ENCODE assay signal across 1 cellular context in the genomic region with DNA sequence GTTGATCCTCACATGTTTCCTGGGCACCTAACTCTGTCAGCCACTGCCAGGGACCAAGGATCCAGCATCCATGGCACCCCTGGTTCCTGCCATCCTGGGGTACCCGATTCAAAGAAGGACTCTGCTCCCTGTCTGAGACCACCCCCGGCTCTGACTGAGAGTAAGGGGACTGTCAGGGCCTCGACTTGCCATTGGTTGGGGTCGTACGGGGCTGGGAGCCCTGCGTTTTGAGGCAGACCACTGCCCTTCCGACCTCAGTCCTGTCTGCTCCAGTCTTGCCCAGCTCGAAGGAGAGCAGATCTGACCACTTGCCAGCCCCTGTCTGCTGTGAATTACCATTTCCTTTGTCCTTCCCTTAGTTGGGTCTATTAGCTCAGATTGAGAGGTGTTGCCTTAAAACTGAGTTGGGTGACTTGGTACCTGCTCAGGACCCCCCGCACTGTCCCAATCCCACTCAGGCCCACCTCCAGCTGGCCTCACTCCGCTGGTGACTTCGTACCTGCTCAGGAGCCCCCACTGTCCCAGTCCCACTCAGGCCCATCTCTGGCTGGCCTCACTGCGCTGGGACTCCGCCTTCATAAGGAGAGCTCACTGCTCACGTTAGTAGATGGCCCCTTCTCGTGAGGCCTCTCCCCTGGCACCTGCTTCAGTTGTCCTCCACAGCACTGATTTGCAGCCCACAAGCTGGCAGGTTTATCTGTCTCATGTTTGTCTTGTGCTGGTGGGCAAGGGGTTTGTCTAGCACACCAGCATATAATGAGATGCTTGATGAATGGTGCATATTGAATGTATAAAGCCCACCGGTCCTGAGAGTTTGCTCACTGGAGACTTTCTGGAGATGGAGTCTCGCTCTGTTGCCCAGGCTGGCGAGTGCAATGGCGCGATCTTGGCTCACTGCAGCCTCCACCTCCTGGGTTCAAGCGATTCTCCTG.
TF ChIP-seq lines count a peak whose summit lies in the region.

No MANE protein-coding gene starts in this region.

TF ChIP-seq in K562, 482 proteins besides CTCF, POLR2A, EP300 and RAD21:
- no peak for TF ChIP-seq E2F8 (IDR thresholded peaks at IDR 0.05; ENCODE audit: low read depth, partially characterized antibody)
- TF ChIP-seq POLR2AphosphoS5 (IDR thresholded peaks at IDR 0.05; ENCODE audit: control insufficient read depth, insufficient read depth, low read depth, low read length): peak; percentile 48; the same call in 1 of the 2 replicates
- peak; percentile 34; the same call in 1 of the 2 replicates for TF ChIP-seq SUPT5H (IDR thresholded peaks at IDR 0.05)
- TF ChIP-seq MYNN (IDR thresholded peaks at IDR 0.05): peak; percentile 70; the same call in 1 of the 2 replicates
- no peak for TF ChIP-seq MYNN (CRISPR knock-in tag; IDR thresholded peaks at IDR 0.05)
- TF ChIP-seq POLR2G (IDR thresholded peaks at IDR 0.05; ENCODE audit: low read depth, low read length): 0 out of 2 replicates have a peak, but pooled peaks have one; percentile 12
- TF ChIP-seq RBFOX2 (IDR thresholded peaks at IDR 0.05; ENCODE audit: low read depth, low read length): peak; percentile 43
- no peak for TF ChIP-seq SIN3B (IDR thresholded peaks at IDR 0.05; ENCODE audit: low read depth)
- TF ChIP-seq POLR2B (IDR thresholded peaks at IDR 0.05; ENCODE audit: low read depth, partially characterized antibody): peak; percentile 49
- TF ChIP-seq HSF4 (CRISPR knock-in tag; IDR thresholded peaks at IDR 0.05; ENCODE audit: borderline replicate concordance): no peak
